Comparison of ENCODE assay signal across 19 cellular contexts in genomic region chr20:906703-907102, GRCh38. TPM values are rescaled to one million over a fixed set of nuclear protein-coding genes. Genes with fewer than 3 reads are reported as not detected.
"Had no signal": no experiment of that assay in that cellular context is flagged by ENCODE, and none has a peak within 500 bp of the region (broad histone marks: within the 10 kb centered on the region; RNA-seq: fewer than 3 reads in every experiment).

No MANE protein-coding gene starts in this region.

- H3K9me3 ChIP-seq: ascending aorta, breast epithelium, transverse colon, vagina had no signal

- H3K4me3 ChIP-seq: ascending aorta, breast epithelium, hepatocyte, transverse colon, vagina had no signal

- H3K27me3 ChIP-seq: ascending aorta, breast epithelium, hepatocyte, vagina had no signal

- ATAC-seq: activated naive CD8-positive, alpha-beta T cell treated with anti-CD3 and anti-CD28 coated beads, Interleukin-2, amount 50 U/mL, for 24 hours; activated T-helper 17 cell treated with anti-CD3 and anti-CD28 coated beads, Interleukin-2, amount 50 U/mL, for 72 hours had no signal

- H3K27ac ChIP-seq: ascending aorta, breast epithelium, hepatocyte, transverse colon, vagina, VCaP had no signal

- DNase-seq: activated CD4-positive, alpha-beta T cell treated with anti-CD3 and anti-CD28 coated beads for 1 hour; activated CD4-positive, alpha-beta T cell treated with anti-CD3 and anti-CD28 coated beads, Interleukin-2, amount 50 U/mL, for 4 hours; activated naive CD4-positive, alpha-beta T cell treated with Interleukin-2 at 50 U/mL for 16 hours; activated naive CD8-positive, alpha-beta T cell treated with anti-CD3 and anti-CD28 coated beads, Interleukin-2, amount 50 U/mL, for 24 hours; activated T-cell treated with anti-CD3 and anti-CD28 coated beads for 4 hours; erythroblast; kidney; stimulated activated CD4-positive, alpha-beta T cell treated with anti-CD3 and anti-CD28 coated beads, Interleukin-4, amount 100 ng/mL, for 1 hour; stimulated activated naive CD4-positive, alpha-beta T cell; transverse colon had no signal

- H3K4me1 ChIP-seq: ascending aorta, breast epithelium, transverse colon had no signal

- H3K36me3 ChIP-seq: ascending aorta, breast epithelium, transverse colon, vagina had no signal

RNA-seq across cellular contexts. Expression of gene ANGPT4, which starts 9.4 kb away (rescaled TPM):
- total RNA-seq: hepatocyte, myocyte, osteocyte had no signal
- polyA plus RNA-seq: hepatocyte, neural cell had no signal
